In genomic region chr3:124115965-124116364, GRCh38 we compare ENCODE assay signal across 21 cellular contexts.
A peak's percentile ranks its signal among the peaks of the same experiment; 100 is the strongest.
DNase-seq lines count a peak whose midpoint lies in the region; ATAC-seq and TF ChIP-seq lines count a peak whose summit lies in the region.
"Had no signal": no experiment of that assay in that cellular context is flagged by ENCODE, and none has a peak within 500 bp of the region (broad histone marks: within the 10 kb centered on the region; RNA-seq: fewer than 3 reads in every experiment).

No MANE protein-coding gene starts in this region.

- no peaks in the 10 kb centered on the region for H3K36me3 Mint-ChIP-seq in activated naive CD8-positive, alpha-beta T cell treated with anti-CD3 and anti-CD28 coated beads for 36 hours
- H3K36me3 Mint-ChIP-seq: CD8-positive, alpha-beta memory T cell had no signal

- H3K36me3 ChIP-seq in right atrium auricular region (no peaks in the 10 kb centered on the region), left ventricle myocardium inferior (no peaks in the 10 kb centered on the region), tibial artery (no peaks in the 10 kb centered on the region)

- DNase-seq in Right ventricle myocardium superior (no peak), right atrium auricular region (ENCODE audit: low spot score) (no peak), M059J (ENCODE audit: low read depth) (peak; percentile 40), left ventricle myocardium inferior (no peak), tibial artery (no peak), Ammon's horn (ENCODE audit: low spot score) (no peak), inferior parietal cortex (ENCODE audit: extremely low spot score) (no peak)
- no peak for DNase-seq in activated naive CD8-positive, alpha-beta T cell treated with anti-CD3 and anti-CD28 coated beads for 36 hours
- DNase-seq: 8988T; C1 segment of cervical spinal cord; CD8-positive, alpha-beta memory T cell; HCEC 1CT; NCI-H187; NCI-H2107; NCI-H510A; NCI-H748 treated with DMSO at 0.1 percent for 48 hours; NK-92 treated with Interleukin-12 subunit alpha and Interleukin-12 subunit beta, amount 100 ng/mL, for 24 hours; SHP77 treated with DMSO at 0.1 percent for 48 hours; SK-N-SH had no signal

- peaks cover 0 to 50% of the 10 kb centered on the region in 2 donors for H3K4me1 ChIP-seq in right atrium auricular region
- peaks cover 73% of the 10 kb centered on the region for H3K4me1 ChIP-seq in left ventricle myocardium inferior
- peaks cover 0 to 84% (median 61%) of the 10 kb centered on the region in 4 donors for H3K4me1 ChIP-seq in tibial artery

- H3K4me3 Mint-ChIP-seq in activated naive CD8-positive, alpha-beta T cell treated with anti-CD3 and anti-CD28 coated beads for 36 hours, result no peak overlapping the region
- H3K4me3 Mint-ChIP-seq: GM23338 had no signal

- H3K4me3 ChIP-seq in right atrium auricular region, result no peak overlapping the region
- H3K4me3 ChIP-seq in left ventricle myocardium inferior, result peak overlapping the region; percentile 35
- H3K4me3 ChIP-seq in tibial artery, result no peak overlapping the region
- H3K4me3 ChIP-seq: GM23338, K562 had no signal

- H3K9me3 ChIP-seq in right atrium auricular region, result no peaks in the 10 kb centered on the region
- H3K9me3 ChIP-seq in left ventricle myocardium inferior (replicated peaks), result no peaks in the 10 kb centered on the region
- no peaks in the 10 kb centered on the region for H3K9me3 ChIP-seq in tibial artery
- H3K9me3 ChIP-seq: SK-N-SH had no signal

- peaks cover 13% of the 10 kb centered on the region for H3K27me3 Mint-ChIP-seq in activated naive CD8-positive, alpha-beta T cell treated with anti-CD3 and anti-CD28 coated beads for 36 hours

- intact Hi-C loops in Right ventricle myocardium superior (cut with DNase I) (no loop called here), left ventricle myocardium inferior (cut with micrococcal nuclease) (no loop called here), tibial artery (cut with DNase I; ENCODE audit: low total_unique reads) (no loop called here)

- no peaks in the 10 kb centered on the region for H3K9me3 Mint-ChIP-seq in activated naive CD8-positive, alpha-beta T cell treated with anti-CD3 and anti-CD28 coated beads for 36 hours
- H3K9me3 Mint-ChIP-seq: GM23338 had no signal

- no peaks in the 10 kb centered on the region for H3K4me1 Mint-ChIP-seq in activated naive CD8-positive, alpha-beta T cell treated with anti-CD3 and anti-CD28 coated beads for 36 hours
- H3K4me1 Mint-ChIP-seq: CD8-positive, alpha-beta memory T cell had no signal

- H3K27ac ChIP-seq in right atrium auricular region (peak overlapping the region in 1 of 2 donors; percentile 28), left ventricle myocardium inferior (replicated peaks) (peak overlapping the region; percentile 69), tibial artery (peak overlapping the region; percentile 49 to 66)

- H3K27ac Mint-ChIP-seq in activated naive CD8-positive, alpha-beta T cell treated with anti-CD3 and anti-CD28 coated beads for 36 hours, result no peak overlapping the region
- H3K27ac Mint-ChIP-seq: CD8-positive, alpha-beta memory T cell; GM23338 had no signal

- peak; percentile 34 for ATAC-seq in Right ventricle myocardium superior (ENCODE audit: poor library complexity)
- ATAC-seq: GM23338, K562 had no signal

- no peaks in the 10 kb centered on the region for H3K27me3 ChIP-seq in right atrium auricular region
- H3K27me3 ChIP-seq in left ventricle myocardium inferior (ENCODE audit: low read depth), result no peaks in the 10 kb centered on the region
- H3K27me3 ChIP-seq in tibial artery, result no peaks in the 10 kb centered on the region

- no peak for TF ChIP-seq CTCF in right atrium auricular region (IDR thresholded peaks at IDR 0.05)
- TF ChIP-seq CTCF in left ventricle myocardium inferior (IDR thresholded peaks at IDR 0.05; ENCODE audit: borderline replicate concordance), result peak; percentile 20
- TF ChIP-seq CTCF in tibial artery (IDR thresholded peaks at IDR 0.05), result no peak
